8 cellular contexts compared by ENCODE assay signal in genomic region chr1:61076728-61077675, GRCh38. TPM values are rescaled to one million over a fixed set of nuclear protein-coding genes. Genes with fewer than 3 reads are reported as not detected.
DNase-seq lines count a peak whose midpoint lies in the region; TF ChIP-seq lines count a peak whose summit lies in the region.

No MANE protein-coding gene starts in this region.

- no peak overlapping the region for H3K4ac ChIP-seq in H9 (ENCODE audit: low read depth, low read length)
- H3K4ac ChIP-seq in neuronal stem cell (ENCODE audit: low read length), result no peak overlapping the region

- peaks cover 15% of the 10 kb centered on the region for H3K23me2 ChIP-seq in H9 (ENCODE audit: insufficient read length, low read depth, low read length, poor library complexity, severe bottlenecking)

- H3K27me3 Mint-ChIP-seq in H9 (ENCODE audit: low read depth), result peaks cover 82% of the 10 kb centered on the region

- peak overlapping the region; percentile 33 for H3K27ac ChIP-seq in H9 (ENCODE audit: insufficient read length, low read depth, low read length)
- H3K27ac ChIP-seq in neuronal stem cell (replicated peaks; ENCODE audit: low read length), result peak overlapping the region; percentile 86

- H3K4me3 ChIP-seq in Loucy (ENCODE audit: low read length, poor library complexity, severe bottlenecking), result peak overlapping the region; percentile 71
- H3K4me3 ChIP-seq in neuronal stem cell (ENCODE audit: low read length in 2 of 2), result peak overlapping the region; percentile 46 to 81

- H2BK20ac ChIP-seq in H9 (ENCODE audit: low read depth, low read length, poor library complexity, severe bottlenecking), result no peak overlapping the region

- peak overlapping the region; percentile 4 for H2AFZ ChIP-seq in H9 (ENCODE audit: low read length)
- peak overlapping the region; percentile 73 for H2AFZ ChIP-seq in Loucy (ENCODE audit: low read length)
- peak overlapping the region; percentile 79 for H2AFZ ChIP-seq in neuronal stem cell (ENCODE audit: low read length)

- no peak overlapping the region for H3T11ph ChIP-seq in H9 (ENCODE audit: low read length)

- H2BK120ac ChIP-seq in H9 (ENCODE audit: low read depth, low read length, poor library complexity, severe bottlenecking) (no peak overlapping the region), neuronal stem cell (ENCODE audit: low read depth, low read length) (no peak overlapping the region)

- no peak overlapping the region for H3K23ac ChIP-seq in H9 (ENCODE audit: insufficient read length, low read depth, low read length)
- no peak overlapping the region for H3K23ac ChIP-seq in neuronal stem cell (ENCODE audit: low read depth, low read length, poor library complexity)

- no peak overlapping the region for H4K5ac ChIP-seq in H9 (ENCODE audit: insufficient read length, low read depth, low read length)

- no peak overlapping the region for H4K91ac ChIP-seq in H9 (ENCODE audit: insufficient read length, low read depth, low read length)
- no peak overlapping the region for H4K91ac ChIP-seq in neuronal stem cell (ENCODE audit: low read depth, low read length, poor library complexity)

- H2BK5ac ChIP-seq in H9 (ENCODE audit: insufficient read length, low read length) (no peak overlapping the region), neuronal stem cell (ENCODE audit: low read length) (no peak overlapping the region)

- no peaks in the 10 kb centered on the region for H3F3A ChIP-seq in Loucy (ENCODE audit: low read depth)

- TF ChIP-seq CTCF in H9 (conservative IDR thresholded peaks at IDR 0.05) (no peak), Loucy (conservative IDR thresholded peaks at IDR 0.05; ENCODE audit: low read length) (no peak)

- peaks cover 21% of the 10 kb centered on the region; the same call in 1 of the 2 replicates for H3K27me3 ChIP-seq in H9 (ENCODE audit: insufficient read depth, low read length)
- H3K27me3 ChIP-seq in Loucy (ENCODE audit: insufficient read depth, low read length, poor library complexity, severe bottlenecking), result no peaks in the 10 kb centered on the region
- H3K27me3 ChIP-seq in neuronal stem cell (ENCODE audit: control insufficient read depth in 3 of 3, insufficient read depth in 3 of 3, low read depth in 1 of 3, low read length in 3 of 3), result peaks cover 14 to 44% (median 36%) of the 10 kb centered on the region in 3 experiments

- no peak overlapping the region for H3K56ac ChIP-seq in H9 (ENCODE audit: insufficient read length, low read depth, low read length)

- H3K27ac Mint-ChIP-seq in H9, result peak overlapping the region; percentile 94 to 98 (median 96); a peak in 6 of 7 replicates

- peak; percentile 95 for DNase-seq in DMS79 treated with DMSO at 0.1 percent for 48 hours (lab: John Stamatoyannopoulos, UW)
- DNase-seq in H9, result peak; percentile 97
- DNase-seq in RPMI8226, result peak; percentile 98
- peak; percentile 65 for DNase-seq in activated gamma-delta T cell treated with anti-CD3 and anti-CD28 coated beads, Interleukin-2, amount 50 U/mL, for 16 hours (ENCODE audit: low read depth)
- peak; percentile 97 for DNase-seq in foreskin melanocyte
- DNase-seq in neuronal stem cell (ENCODE audit: low spot score), result peak; percentile 86
- peak; percentile 91 for DNase-seq in superior temporal gyrus (ENCODE audit: extremely low spot score)

- no peak overlapping the region for H4K8ac ChIP-seq in H9 (replicated peaks; ENCODE audit: insufficient read length, low read depth, low read length)
- no peak overlapping the region for H4K8ac ChIP-seq in neuronal stem cell (ENCODE audit: low read depth, low read length)

- H3K4me2 ChIP-seq in H9 (ENCODE audit: insufficient read depth, insufficient read length, low read length), result peak overlapping the region; percentile 61
- H3K4me2 ChIP-seq in Loucy (ENCODE audit: low read depth, low read length, poor library complexity, severe bottlenecking), result peak overlapping the region; percentile 74
- H3K4me2 ChIP-seq in neuronal stem cell (ENCODE audit: insufficient read depth, low read length, poor library complexity, severe bottlenecking), result peak overlapping the region; percentile 60

- H3K36me3 ChIP-seq in Loucy (ENCODE audit: insufficient read depth, low read length) (no peaks in the 10 kb centered on the region), neuronal stem cell (replicated peaks in 1 of 2; ENCODE audit: control insufficient read depth in 2 of 2, insufficient read depth in 2 of 2, low read length in 2 of 2) (no peaks in the 10 kb centered on the region)

- H3K9me3 ChIP-seq in H9 (ENCODE audit: control insufficient read depth, low read depth, low read length) (no peaks in the 10 kb centered on the region), Loucy (ENCODE audit: insufficient read depth, low read depth, low read length) (no peaks in the 10 kb centered on the region), neuronal stem cell (replicated peaks in 1 of 2; ENCODE audit: control insufficient read depth in 2 of 2, insufficient read depth in 1 of 2, low read depth in 1 of 2, low read length in 2 of 2) (no peaks in the 10 kb centered on the region)

- no peaks in the 10 kb centered on the region for H3K36me3 Mint-ChIP-seq in H9 (ENCODE audit: insufficient read depth in 1 of 3, low read depth in 3 of 3)

- H3K18ac ChIP-seq in H9 (ENCODE audit: insufficient read length, low read depth, low read length) (no peak overlapping the region), neuronal stem cell (ENCODE audit: low read length) (no peak overlapping the region)

- H2BK12ac ChIP-seq in H9 (ENCODE audit: insufficient read length, low read depth, low read length) (no peak overlapping the region), neuronal stem cell (ENCODE audit: low read length) (no peak overlapping the region)

- H3K4me1 ChIP-seq in H9 (ENCODE audit: insufficient read depth, low read length), result peaks cover 12% of the 10 kb centered on the region; the same call in 1 of the 2 replicates
- H3K4me1 ChIP-seq in Loucy (ENCODE audit: insufficient read depth, low read length, poor library complexity, severe bottlenecking), result peaks cover 35% of the 10 kb centered on the region
- H3K4me1 ChIP-seq in neuronal stem cell (ENCODE audit: control insufficient read depth in 2 of 2, insufficient read depth in 1 of 2, low read depth in 1 of 2, low read length in 2 of 2), result peaks cover 2% of the 10 kb centered on the region in 2 donors

- H3K79me1 ChIP-seq in H9 (ENCODE audit: insufficient read depth, low read depth, low read length, poor library complexity, severe bottlenecking) (no peaks in the 10 kb centered on the region), neuronal stem cell (ENCODE audit: low read depth, low read length) (no peaks in the 10 kb centered on the region)

- H3K9me3 Mint-ChIP-seq in H9, result no peaks in the 10 kb centered on the region; a peak in 1 of 5 replicates

- no peaks in the 10 kb centered on the region for H3K9me2 ChIP-seq in Loucy (replicated peaks; ENCODE audit: low read depth, low read length)

- H4K20me1 ChIP-seq in H9 (ENCODE audit: control insufficient read depth, insufficient read depth, insufficient read length) (no peaks in the 10 kb centered on the region), Loucy (ENCODE audit: insufficient read depth, low read length, poor library complexity, severe bottlenecking) (no peaks in the 10 kb centered on the region)

- no peak overlapping the region for H2BK15ac ChIP-seq in H9 (ENCODE audit: low read depth, low read length)
- no peak overlapping the region for H2BK15ac ChIP-seq in neuronal stem cell (ENCODE audit: low read length)

- WGBS in H9 (ENCODE audit: extremely low coverage, insufficient read length, low lambda C conversion rate), result no CpG with 5 or more reads among the region's 49 CpGs
- WGBS in neuronal stem cell (ENCODE audit: extremely low coverage in 2 of 2, insufficient read length in 2 of 2, insufficient replicate concordance in 1 of 2), 2 donors, result no CpG with 5 or more reads among the region's 49 CpGs

- H3K4me1 Mint-ChIP-seq in H9, result peaks cover 45 to 48% of the 10 kb centered on the region in 2 experiments

- H3K9ac ChIP-seq in H9 (ENCODE audit: extremely low read depth, insufficient read length, low read length), result peak overlapping the region; percentile 31
- peak overlapping the region; percentile 55 for H3K9ac ChIP-seq in Loucy (ENCODE audit: low read depth, low read length, poor library complexity, severe bottlenecking)
- H3K9ac ChIP-seq in neuronal stem cell (ENCODE audit: low read depth, low read length, poor library complexity), result peak overlapping the region; percentile 38

- H3K79me2 ChIP-seq in H9 (ENCODE audit: insufficient read depth, low read length), result no peaks in the 10 kb centered on the region
- no peaks in the 10 kb centered on the region for H3K79me2 ChIP-seq in Loucy (ENCODE audit: insufficient read depth, low read length)

- H2AK5ac ChIP-seq in H9 (ENCODE audit: insufficient read length, low read length), result no peak overlapping the region
- H2AK5ac ChIP-seq in neuronal stem cell (ENCODE audit: low read depth, low read length), result no peak overlapping the region

- H3K4me3 Mint-ChIP-seq in H9, result peak overlapping the region; percentile 92 to 96

- H3K14ac ChIP-seq in H9 (ENCODE audit: insufficient read depth, low read length) (no peak overlapping the region), neuronal stem cell (ENCODE audit: low read length) (no peak overlapping the region)

RNA-seq across cellular contexts. Expression of gene NFIA, which starts 5.4 kb away (rescaled TPM):
- total RNA-seq in H9 (2021), result 0.35 and 0.70 TPM in 2 replicates
- polyA plus RNA-seq in neuronal stem cell (2013, experiment 1 of 2), result 0.24 TPM
- 0.30 TPM for polyA plus RNA-seq in neuronal stem cell (2013, experiment 2 of 2)

Comparison
In these comparisons a context has a peak if more than half of its experiments do, and no peak if none do; other contexts are left out.
1. Peak in every context shown above with its lines: DNase-seq, H3K4me3 ChIP-seq and H3K27ac ChIP-seq.
2. H2AFZ ChIP-seq: peak in every context shown above with its lines; median percentile 79 in neuronal stem cell; 73 in Loucy; 4 in H9.